In the genomic region with DNA sequence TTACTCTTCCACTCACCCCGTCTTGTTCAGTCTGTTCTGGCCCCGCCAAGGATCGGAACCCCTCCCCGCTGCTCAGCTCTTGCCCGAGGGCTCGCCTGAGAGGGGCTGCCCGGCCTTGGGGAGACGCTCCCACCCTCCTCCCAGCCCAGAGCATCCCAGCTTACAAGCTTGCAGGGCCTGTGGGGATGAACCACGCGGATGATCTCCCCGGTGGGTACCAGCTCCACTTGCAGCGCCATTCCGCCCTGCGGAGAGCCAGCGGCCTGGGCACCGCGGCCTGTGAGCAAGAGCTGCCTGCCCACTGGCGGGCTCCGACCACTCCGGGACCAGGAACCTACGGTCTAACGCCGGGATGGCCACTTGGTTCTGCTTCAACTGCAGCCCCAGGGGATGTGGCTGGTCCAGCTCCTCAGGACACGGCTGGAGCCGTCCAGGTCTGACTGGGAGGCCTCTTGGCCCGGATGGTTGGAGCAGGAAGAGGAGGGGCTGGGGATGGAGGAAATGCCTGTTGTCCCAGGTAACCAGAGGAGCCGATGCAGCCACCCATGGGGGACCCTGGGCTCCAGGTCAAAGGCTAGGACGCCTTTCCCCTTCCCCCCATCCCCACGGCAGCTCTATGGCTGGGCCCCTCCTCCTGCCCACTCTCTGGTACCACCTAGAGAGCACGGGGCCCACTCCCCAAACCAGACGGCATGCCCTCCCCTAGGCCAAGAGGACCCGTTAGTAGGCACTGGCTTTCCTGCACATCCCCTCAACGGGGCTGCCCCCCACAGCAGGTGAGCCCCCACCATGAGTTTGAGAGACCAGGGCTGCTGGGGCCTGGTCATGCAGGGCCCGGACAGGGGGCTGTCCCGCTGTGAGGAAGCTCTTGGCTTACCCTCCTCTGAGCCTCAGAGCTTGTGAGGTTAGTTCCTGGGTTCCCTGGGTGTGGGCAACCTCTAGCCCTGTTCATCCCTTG, we compare ENCODE assay signal across 8 cellular contexts. TPM values are rescaled to one million over a fixed set of nuclear protein-coding genes. Genes with fewer than 3 reads are reported as not detected.
DNase-seq lines count a peak whose midpoint lies in the region; ATAC-seq, FAIRE-seq and TF ChIP-seq lines count a peak whose summit lies in the region.

A gene with protein sequence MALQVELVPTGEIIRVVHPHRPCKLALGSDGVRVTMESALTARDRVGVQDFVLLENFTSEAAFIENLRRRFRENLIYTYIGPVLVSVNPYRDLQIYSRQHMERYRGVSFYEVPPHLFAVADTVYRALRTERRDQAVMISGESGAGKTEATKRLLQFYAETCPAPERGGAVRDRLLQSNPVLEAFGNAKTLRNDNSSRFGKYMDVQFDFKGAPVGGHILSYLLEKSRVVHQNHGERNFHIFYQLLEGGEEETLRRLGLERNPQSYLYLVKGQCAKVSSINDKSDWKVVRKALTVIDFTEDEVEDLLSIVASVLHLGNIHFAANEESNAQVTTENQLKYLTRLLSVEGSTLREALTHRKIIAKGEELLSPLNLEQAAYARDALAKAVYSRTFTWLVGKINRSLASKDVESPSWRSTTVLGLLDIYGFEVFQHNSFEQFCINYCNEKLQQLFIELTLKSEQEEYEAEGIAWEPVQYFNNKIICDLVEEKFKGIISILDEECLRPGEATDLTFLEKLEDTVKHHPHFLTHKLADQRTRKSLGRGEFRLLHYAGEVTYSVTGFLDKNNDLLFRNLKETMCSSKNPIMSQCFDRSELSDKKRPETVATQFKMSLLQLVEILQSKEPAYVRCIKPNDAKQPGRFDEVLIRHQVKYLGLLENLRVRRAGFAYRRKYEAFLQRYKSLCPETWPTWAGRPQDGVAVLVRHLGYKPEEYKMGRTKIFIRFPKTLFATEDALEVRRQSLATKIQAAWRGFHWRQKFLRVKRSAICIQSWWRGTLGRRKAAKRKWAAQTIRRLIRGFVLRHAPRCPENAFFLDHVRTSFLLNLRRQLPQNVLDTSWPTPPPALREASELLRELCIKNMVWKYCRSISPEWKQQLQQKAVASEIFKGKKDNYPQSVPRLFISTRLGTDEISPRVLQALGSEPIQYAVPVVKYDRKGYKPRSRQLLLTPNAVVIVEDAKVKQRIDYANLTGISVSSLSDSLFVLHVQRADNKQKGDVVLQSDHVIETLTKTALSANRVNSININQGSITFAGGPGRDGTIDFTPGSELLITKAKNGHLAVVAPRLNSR (minus strand): TSS at position 438 of the 958 bp plus-strand sequence. CDS start 199 bp downstream, at position 239.

- TF ChIP-seq CTCF in AG09309 (IDR thresholded peaks at IDR 0.05; ENCODE audit: control insufficient read depth, insufficient read depth, low read depth, low read length, missing control alignments) (no peak), MM.1S (IDR thresholded peaks at IDR 0.05; ENCODE audit: low read length) (no peak)

- no peak within 1 kb of the TSS for H3K27ac ChIP-seq in MM.1S (ENCODE audit: low read length)
- H3K27ac ChIP-seq in effector memory CD4-positive, alpha-beta T cell (ENCODE audit: insufficient read depth, low read length, poor library complexity, severe bottlenecking), result peak within 1 kb of the TSS; percentile 23

- no peaks in the 10 kb centered on the region for H3K9me3 ChIP-seq in MM.1S (replicated peaks; ENCODE audit: insufficient read depth, low read length)
- H3K9me3 ChIP-seq in effector memory CD4-positive, alpha-beta T cell (ENCODE audit: control insufficient read depth, low read length), result no peaks in the 10 kb centered on the region

- no peaks in the 10 kb centered on the region for H3K36me3 ChIP-seq in MM.1S (replicated peaks; ENCODE audit: insufficient read depth, low read length)
- peaks cover 17% of the 10 kb centered on the region for H3K36me3 ChIP-seq in effector memory CD4-positive, alpha-beta T cell (ENCODE audit: control insufficient read depth, insufficient read depth, low read length)

- ATAC-seq in GM19397 (IDR thresholded peaks at IDR 0.05; ENCODE audit: unreplicated experiment), result no peak
- ATAC-seq in HG02623 (IDR thresholded peaks at IDR 0.05; ENCODE audit: unreplicated experiment), result no peak

- H3K4me3 ChIP-seq in AG09309 (ENCODE audit: control insufficient read depth, low read depth, low read length), result peak within 1 kb of the TSS; percentile 52
- peak within 1 kb of the TSS; percentile 58 for H3K4me3 ChIP-seq in MM.1S (ENCODE audit: low read length)
- H3K4me3 ChIP-seq in effector memory CD4-positive, alpha-beta T cell (ENCODE audit: insufficient read depth, low read depth, low read length, poor library complexity, severe bottlenecking), result peak within 1 kb of the TSS; percentile 8

- no peak for TF ChIP-seq POLR2A in H54 (IDR thresholded peaks at IDR 0.05; ENCODE audit: low read depth, low read length)

- FAIRE-seq in H54 (lab: Jason Lieb, UNC), result no peak

- H3K9me2 ChIP-seq in MM.1S (replicated peaks; ENCODE audit: insufficient read depth, low read length), result no peaks in the 10 kb centered on the region

- no peaks in the 10 kb centered on the region for H4K20me1 ChIP-seq in MM.1S (ENCODE audit: insufficient read depth, low read length)

- peak within 1 kb of the TSS; percentile 92 for H2AFZ ChIP-seq in MM.1S (ENCODE audit: low read length)

- no peaks in the 10 kb centered on the region for H3K27me3 ChIP-seq in MM.1S (replicated peaks; ENCODE audit: insufficient read depth, low read length)
- H3K27me3 ChIP-seq in effector memory CD4-positive, alpha-beta T cell (replicated peaks; ENCODE audit: control insufficient read depth, insufficient read depth, low read length, poor library complexity, severe bottlenecking), result no peaks in the 10 kb centered on the region

- 0 out of 2 replicates have a peak, but pooled peaks cover 7% of the 10 kb centered on the region for H3K4me1 ChIP-seq in MM.1S (ENCODE audit: low read length)
- H3K4me1 ChIP-seq in effector memory CD4-positive, alpha-beta T cell (ENCODE audit: control insufficient read depth, insufficient read depth, low read length, poor library complexity, severe bottlenecking), result peaks cover 36% of the 10 kb centered on the region

- 0 out of 2 replicates have a peak, but pooled peaks cover 3% of the 10 kb centered on the region for H3K79me2 ChIP-seq in MM.1S (ENCODE audit: low read length)

- peak within 1 kb of the TSS; percentile 95; the same call in 1 of the 2 replicates for H3K4me2 ChIP-seq in MM.1S (ENCODE audit: low read depth, low read length)

- DNase-seq in AG09309 (ENCODE audit: low read depth) (no peak), MM.1S (no peak), mucosa of gallbladder (ENCODE audit: low spot score) (no peak), H54 (ENCODE audit: insufficient read length, low spot score) (no peak), NCI-H2081 (lab: John Stamatoyannopoulos, UW) (no peak)
- no peak for DNase-seq in effector memory CD4-positive, alpha-beta T cell

- 0 out of 2 replicates have a peak, but pooled peaks cover 3% of the 10 kb centered on the region for H3F3A ChIP-seq in MM.1S (ENCODE audit: insufficient read depth, low read length)

- peak within 1 kb of the TSS; percentile 55; the same call in 1 of the 2 replicates for H3K9ac ChIP-seq in MM.1S (ENCODE audit: low read length)

RNA-seq across cellular contexts. Expression of the gene that starts here (rescaled TPM):
- 285 TPM for total RNA-seq in mucosa of gallbladder

Comparison
In these comparisons a context has a peak if more than half of its experiments do, and no peak if none do; other contexts are left out.
1. H3K4me3 ChIP-seq: peak in every context shown above with its lines; median percentile 58 in MM.1S; 52 in AG09309; 8 in effector memory CD4-positive, alpha-beta T cell.